Comparison of ENCODE assay signal across 12 cellular contexts in genomic region chr16:81863630-81864352, GRCh38.
A peak's percentile ranks its signal among the peaks of the same experiment; 100 is the strongest.
DNase-seq lines count a peak whose midpoint lies in the region; ATAC-seq, FAIRE-seq and TF ChIP-seq lines count a peak whose summit lies in the region.
"Had no signal": no experiment of that assay in that cellular context is flagged by ENCODE, and none has a peak within 500 bp of the region (broad histone marks: within the 10 kb centered on the region; RNA-seq: fewer than 3 reads in every experiment).

No MANE protein-coding gene starts in this region.

- H2BK20ac ChIP-seq in IMR-90 (ENCODE audit: low read depth, low read length) = no peak overlapping the region

- ATAC-seq in HG02642 (IDR thresholded peaks at IDR 0.05; ENCODE audit: poor library complexity, unreplicated experiment) (peak; percentile 74), IMR-90 (ENCODE audit: low read depth) (no peak)
- no peak for ATAC-seq in activated CD8-positive, alpha-beta memory T cell treated with anti-CD3 and anti-CD28 coated beads, Interleukin-2, amount 10 ng/mL, durations not matched to agents 7 days and 5 days

- no peak overlapping the region for H2BK15ac ChIP-seq in IMR-90 (ENCODE audit: low read depth, low read length)

- in situ Hi-C loops in IMR-90 (cut with MboI; ENCODE audit: low sequenced_read_pairs) = no loop called here

- H2BK5ac ChIP-seq in IMR-90 (ENCODE audit: low read depth, low read length, poor library complexity, severe bottlenecking) = no peak overlapping the region

- dilution Hi-C loops in IMR-90 (cut with HindIII; ENCODE audit: low sequenced_read_pairs, unreplicated experiment) = no loop called here

- DNase-seq in NCI-H2107 treated with DMSO at 0.1 percent for 48 hours (lab: John Stamatoyannopoulos, UW; ENCODE audit: unreplicated experiment) (peak; percentile 55), NCI-H2107 (lab: John Stamatoyannopoulos, UW) (no peak), IMR-90 (no peak), small intestine (peak; percentile 47), middle frontal gyrus (ENCODE audit: extremely low spot score, low spot score) (no peak)
- no peak for DNase-seq in activated CD8-positive, alpha-beta memory T cell treated with anti-CD3 and anti-CD28 coated beads, Interleukin-2, amount 10 ng/mL, durations not matched to agents 7 days and 5 days
- DNase-seq in activated CD4-positive, alpha-beta T cell treated with anti-CD3 and anti-CD28 coated beads, Interleukin-2, amount 10 ng/mL, durations not matched to agents 24 days and 14 days = no peak
- DNase-seq: amygdala, NCI-H187 had no signal

- no peak overlapping the region for H3K23ac ChIP-seq in IMR-90 (ENCODE audit: low read depth, low read length)

- H3K27me3 ChIP-seq in IMR-90 (ENCODE audit: control insufficient read depth, insufficient read depth, low read length) = peaks cover 11% of the 10 kb centered on the region
- no peaks in the 10 kb centered on the region for H3K27me3 ChIP-seq in small intestine (ENCODE audit: control insufficient read depth in 2 of 2, insufficient read depth in 2 of 2, low read length in 2 of 2)

- peaks cover 18% of the 10 kb centered on the region for H3K4me1 Mint-ChIP-seq in activated CD8-positive, alpha-beta memory T cell treated with anti-CD3 and anti-CD28 coated beads, Interleukin-2, amount 10 ng/mL, durations not matched to agents 7 days and 5 days
- H3K4me1 Mint-ChIP-seq in activated CD4-positive, alpha-beta T cell treated with anti-CD3 and anti-CD28 coated beads, Interleukin-2, amount 10 ng/mL, durations not matched to agents 24 days and 14 days = no peaks in the 10 kb centered on the region

- H3K27ac ChIP-seq in IMR-90 (ENCODE audit: insufficient read depth, low read length) = no peak overlapping the region
- peak overlapping the region in 1 of 2 donors; percentile 41 for H3K27ac ChIP-seq in small intestine (ENCODE audit: low read depth in 1 of 2, low read length in 1 of 2)
- H3K27ac ChIP-seq: VCaP had no signal

- H4K8ac ChIP-seq in IMR-90 (ENCODE audit: low read depth in 2 of 2, low read length in 2 of 2) = no peak overlapping the region

- WGBS in IMR-90 (ENCODE audit: extremely low coverage in 2 of 2, insufficient read length in 1 of 2), 2 experiments = 39% methylated on average over 3 of the region's 8 CpGs; no CpG with 5 or more reads in 1 of the 2 experiments
- 34 to 56% (median 40%) methylated on average over 8 of the region's 8 CpGs for WGBS in small intestine, 3 donors

- H3K4me1 ChIP-seq in IMR-90 (ENCODE audit: control insufficient read depth, insufficient read depth, low read length) (no peaks in the 10 kb centered on the region), small intestine (ENCODE audit: control insufficient read depth in 2 of 2, insufficient read depth in 1 of 2, low read depth in 1 of 2, low read length in 1 of 2) (no peaks in the 10 kb centered on the region)

- CTCF ChIA-PET in IMR-90 (lab: Yijun Ruan, JAX) = interaction anchor here (0.6 kb wide), 1 partner anchor 126 kb away, joined by 6 read pairs; no protein-coding TSS in a partner anchor
- CTCF ChIA-PET in activated CD8-positive, alpha-beta memory T cell treated with anti-CD3 and anti-CD28 coated beads, Interleukin-2, amount 10 ng/mL, durations not matched to agents 7 days and 5 days (lab: Charles Lee) = no interaction called here

- no peak overlapping the region for H3K9ac ChIP-seq in IMR-90 (ENCODE audit: low read depth, low read length)

- no TSS peak for BruUV-seq in IMR-90 (replicated peaks; lab: Mats Ljungman, UMichigan)

- no peak for TF ChIP-seq CTCF in IMR-90 (conservative IDR thresholded peaks at IDR 0.05; ENCODE audit: low read depth, low read length)

- H3K4me2 ChIP-seq in IMR-90 (ENCODE audit: low read depth, low read length) = no peak overlapping the region

- no peak overlapping the region for H2AFZ ChIP-seq in IMR-90 (replicated peaks; ENCODE audit: low read length, poor library complexity)

- TF ChIP-seq RAD21 in IMR-90 (IDR thresholded peaks at IDR 0.05; ENCODE audit: low read length) = no peak

- POLR2A ChIA-PET in IMR-90 (lab: Charles Lee; ENCODE audit: unreplicated experiment) = no interaction called here

- no peak overlapping the region for H3K27ac Mint-ChIP-seq in activated CD8-positive, alpha-beta memory T cell treated with anti-CD3 and anti-CD28 coated beads, Interleukin-2, amount 10 ng/mL, durations not matched to agents 7 days and 5 days
- H3K27ac Mint-ChIP-seq in activated CD4-positive, alpha-beta T cell treated with anti-CD3 and anti-CD28 coated beads, Interleukin-2, amount 10 ng/mL, durations not matched to agents 24 days and 14 days = no peak overlapping the region

- no peak overlapping the region for H4K5ac ChIP-seq in IMR-90 (ENCODE audit: low read depth, low read length)

- peaks cover 30% of the 10 kb centered on the region for H3K36me3 Mint-ChIP-seq in activated CD8-positive, alpha-beta memory T cell treated with anti-CD3 and anti-CD28 coated beads, Interleukin-2, amount 10 ng/mL, durations not matched to agents 7 days and 5 days
- no peaks in the 10 kb centered on the region for H3K36me3 Mint-ChIP-seq in activated CD4-positive, alpha-beta T cell treated with anti-CD3 and anti-CD28 coated beads, Interleukin-2, amount 10 ng/mL, durations not matched to agents 24 days and 14 days (ENCODE audit: low read depth)

- no peak overlapping the region for H3K4me3 Mint-ChIP-seq in activated CD8-positive, alpha-beta memory T cell treated with anti-CD3 and anti-CD28 coated beads, Interleukin-2, amount 10 ng/mL, durations not matched to agents 7 days and 5 days
- no peak overlapping the region for H3K4me3 Mint-ChIP-seq in activated CD4-positive, alpha-beta T cell treated with anti-CD3 and anti-CD28 coated beads, Interleukin-2, amount 10 ng/mL, durations not matched to agents 24 days and 14 days

- no peaks in the 10 kb centered on the region for H3K27me3 Mint-ChIP-seq in activated CD8-positive, alpha-beta memory T cell treated with anti-CD3 and anti-CD28 coated beads, Interleukin-2, amount 10 ng/mL, durations not matched to agents 7 days and 5 days
- no peaks in the 10 kb centered on the region for H3K27me3 Mint-ChIP-seq in activated CD4-positive, alpha-beta T cell treated with anti-CD3 and anti-CD28 coated beads, Interleukin-2, amount 10 ng/mL, durations not matched to agents 24 days and 14 days

- H4K91ac ChIP-seq in IMR-90 (ENCODE audit: insufficient read depth, low read depth, low read length) = no peak overlapping the region

- no peak overlapping the region for H3K56ac ChIP-seq in IMR-90 (ENCODE audit: extremely low read depth, insufficient read depth, low read length)

- H2BK120ac ChIP-seq in IMR-90 (ENCODE audit: low read depth, low read length) = no peak overlapping the region

- no peaks in the 10 kb centered on the region for H4K20me1 ChIP-seq in IMR-90 (ENCODE audit: insufficient read depth, low read length)

- H2AK5ac ChIP-seq in IMR-90 (ENCODE audit: low read depth, low read length) = no peak overlapping the region

- H3K4ac ChIP-seq in IMR-90 (ENCODE audit: low read depth, low read length) = no peak overlapping the region

- no peaks in the 10 kb centered on the region for H3K9me1 ChIP-seq in IMR-90 (ENCODE audit: insufficient read depth, low read length)

- no peaks in the 10 kb centered on the region for H3K36me3 ChIP-seq in IMR-90 (ENCODE audit: control insufficient read depth, insufficient read depth, low read length)
- no peaks in the 10 kb centered on the region for H3K36me3 ChIP-seq in small intestine (ENCODE audit: control insufficient read depth in 2 of 2, insufficient read depth in 2 of 2, low read length in 2 of 2)

- H2AK9ac ChIP-seq in IMR-90 (replicated peaks; ENCODE audit: low read depth, low read length, poor library complexity) = peak overlapping the region; percentile 24

- no peak overlapping the region for H3K14ac ChIP-seq in IMR-90 (replicated peaks; ENCODE audit: low read depth, low read length)

- no peak for FAIRE-seq in small intestine (lab: Jason Lieb, UNC)
- FAIRE-seq: A204.1 had no signal

- H3K18ac ChIP-seq in IMR-90 (ENCODE audit: low read depth, low read length) = no peak overlapping the region

- no peaks in the 10 kb centered on the region for H3K79me1 ChIP-seq in IMR-90 (ENCODE audit: low read depth in 1 of 2, low read length in 2 of 2)

- no peak for TF ChIP-seq POLR2A in IMR-90 (IDR thresholded peaks at IDR 0.05; ENCODE audit: low read depth, low read length)

- intact Hi-C loops in IMR-90 (cut with micrococcal nuclease) = no loop called here
- intact Hi-C loops in activated CD4-positive, alpha-beta T cell treated with anti-CD3 and anti-CD28 coated beads, Interleukin-2, amount 10 ng/mL, durations not matched to agents 24 days and 14 days (cut with micrococcal nuclease) = no loop called here

- H3K9me3 ChIP-seq in IMR-90 (ENCODE audit: control insufficient read depth, insufficient read depth, low read length) (no peaks in the 10 kb centered on the region), small intestine (ENCODE audit: control insufficient read depth, low read depth) (no peaks in the 10 kb centered on the region)

- H3K4me3 ChIP-seq in IMR-90 (ENCODE audit: insufficient read depth, low read depth, low read length) (no peak overlapping the region), small intestine (ENCODE audit: low read depth in 1 of 2, low read length in 2 of 2) (no peak overlapping the region)

- H3K9me3 Mint-ChIP-seq in activated CD8-positive, alpha-beta memory T cell treated with anti-CD3 and anti-CD28 coated beads, Interleukin-2, amount 10 ng/mL, durations not matched to agents 7 days and 5 days (ENCODE audit: low read depth) = no peaks in the 10 kb centered on the region
- no peaks in the 10 kb centered on the region for H3K9me3 Mint-ChIP-seq in activated CD4-positive, alpha-beta T cell treated with anti-CD3 and anti-CD28 coated beads, Interleukin-2, amount 10 ng/mL, durations not matched to agents 24 days and 14 days

TF ChIP-seq in IMR-90, 13 proteins besides CTCF, POLR2A, EP300 and RAD21 (continues in another document):
- no peak for TF ChIP-seq MAZ (IDR thresholded peaks at IDR 0.05; ENCODE audit: borderline replicate concordance, low read depth, low read length)
- TF ChIP-seq RFX5 (IDR thresholded peaks at IDR 0.05; ENCODE audit: low read depth, low read length) = no peak
- no peak for TF ChIP-seq CHD1 (IDR thresholded peaks at IDR 0.05; ENCODE audit: low read depth, low read length)
- TF ChIP-seq MXI1 (IDR thresholded peaks at IDR 0.05; ENCODE audit: borderline replicate concordance, low read depth, low read length) = no peak
- TF ChIP-seq CEBPB (IDR thresholded peaks at IDR 0.05; ENCODE audit: low read depth, low read length) = no peak
- TF ChIP-seq RCOR1 (IDR thresholded peaks at IDR 0.05; ENCODE audit: insufficient replicate concordance, low read length) = no peak
- no peak for TF ChIP-seq FOS (IDR thresholded peaks at IDR 0.05; ENCODE audit: low read depth, low read length)
- no peak for TF ChIP-seq SMC3 (IDR thresholded peaks at IDR 0.05; ENCODE audit: low read depth, low read length)

Comparison
In these comparisons a context has a peak if more than half of its experiments do, and no peak if none do; other contexts are left out.
1. DNase-seq: peak in NCI-H2107 treated with DMSO at 0.1 percent for 48 hours (single experiment) and small intestine (single experiment); none in NCI-H2107 (single experiment), IMR-90 (single experiment), middle frontal gyrus (single experiment), activated CD8-positive, alpha-beta memory T cell treated with anti-CD3 and anti-CD28 coated beads, Interleukin-2, amount 10 ng/mL, durations not matched to agents 7 days and 5 days (single experiment) and activated CD4-positive, alpha-beta T cell treated with anti-CD3 and anti-CD28 coated beads, Interleukin-2, amount 10 ng/mL, durations not matched to agents 24 days and 14 days (single experiment).